Comparison of ENCODE assay signal across 8 cellular contexts in the genomic region with DNA sequence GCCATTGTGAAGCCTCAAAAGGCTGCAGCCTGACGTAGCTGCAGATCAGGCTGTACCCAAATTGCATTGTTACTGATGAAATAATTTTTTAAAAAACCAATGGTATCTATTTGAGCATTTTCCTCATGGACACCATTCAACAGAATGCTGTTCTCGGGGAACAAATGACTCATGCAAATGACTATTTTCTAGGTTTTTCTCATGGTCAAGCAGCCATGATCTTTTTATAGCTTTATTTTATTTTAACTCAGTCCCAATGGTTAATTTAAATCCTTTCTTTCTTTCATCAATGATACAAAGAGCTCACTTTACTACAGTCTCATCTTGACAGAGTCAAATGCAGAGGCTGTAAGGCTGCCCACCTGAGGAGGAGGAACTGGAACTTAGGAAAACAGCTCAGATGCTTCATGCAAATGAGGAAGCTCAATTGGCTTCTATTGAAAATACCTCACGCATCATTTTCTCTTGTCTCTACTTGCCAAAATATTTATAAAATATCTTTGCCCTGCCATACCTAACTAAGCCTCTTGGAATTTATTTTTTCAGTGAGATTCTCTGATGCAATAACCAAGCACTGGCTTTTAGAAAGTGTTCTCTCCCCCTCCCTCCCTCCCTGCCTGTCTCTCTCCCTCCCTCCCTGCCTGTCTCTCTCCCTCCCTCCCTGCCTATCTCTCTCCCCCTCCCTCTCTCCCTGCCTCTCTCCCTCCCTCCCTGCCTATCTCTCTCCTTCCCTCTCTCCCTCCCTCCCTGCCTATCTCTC.
DNase-seq lines count a peak whose midpoint lies in the region; ATAC-seq and TF ChIP-seq lines count a peak whose summit lies in the region.

No MANE protein-coding gene starts in this region.

- peak in 1 of 2 donors; percentile 33 for TF ChIP-seq CTCF in right atrium auricular region (IDR thresholded peaks at IDR 0.05)

- H3K36me3 ChIP-seq in right atrium auricular region (peaks cover 16% of the 10 kb centered on the region), aorta (ENCODE audit: control insufficient read depth in 1 of 2, insufficient read depth in 2 of 2, low read length in 1 of 2) (peaks cover 0 to 2% of the 10 kb centered on the region in 2 donors)

- H3K4me1 ChIP-seq in right atrium auricular region (peaks cover 0 to 45% of the 10 kb centered on the region in 2 donors), aorta (ENCODE audit: control insufficient read depth in 1 of 2, insufficient read depth in 2 of 2, low read length in 2 of 2) (peaks cover 3 to 11% of the 10 kb centered on the region in 2 donors)

- H3K9me3 ChIP-seq in right atrium auricular region (no peaks in the 10 kb centered on the region), aorta (ENCODE audit: control insufficient read depth, low read length) (no peaks in the 10 kb centered on the region)

- H3K27me3 ChIP-seq in right atrium auricular region, result no peaks in the 10 kb centered on the region
- H3K27me3 ChIP-seq in aorta (ENCODE audit: control insufficient read depth in 1 of 2, insufficient read depth in 2 of 2, low read length in 1 of 2), result no peaks in the 10 kb centered on the region

- WGBS in aorta, 2 donors, result 7 to 12% methylated on average over 3 of the region's 3 CpGs

- intact Hi-C loops in Right ventricle myocardium superior (cut with DNase I), result no loop called here
- intact Hi-C loops in aorta (cut with DNase I), result loop anchor here (10.0 kb wide), 2 partner anchors 76 to 294 kb away; no protein-coding TSS in a partner anchor

- DNase-seq in Right ventricle myocardium superior (no peak), right atrium auricular region (ENCODE audit: low spot score) (no peak), fibroblast of gingiva (ENCODE audit: low read depth) (peak; percentile 42), aorta (no peak), NCI-H1694 treated with DMSO at 0.1 percent for 48 hours (lab: John Stamatoyannopoulos, UW) (no peak), cerebellar cortex (ENCODE audit: low spot score) (no peak)

- peak overlapping the region in 1 of 2 donors; percentile 54 for H3K27ac ChIP-seq in right atrium auricular region
- H3K27ac ChIP-seq in aorta (ENCODE audit: low read depth in 1 of 2, low read length in 2 of 2), result peak overlapping the region in 1 of 2 donors; percentile 96

- ATAC-seq in Right ventricle myocardium superior (ENCODE audit: poor library complexity), result peak; percentile 64
- ATAC-seq in HG03520 (IDR thresholded peaks at IDR 0.05; ENCODE audit: unreplicated experiment), result peak; percentile 45
- peak; percentile 84 for ATAC-seq in aorta (ENCODE audit: low FRiP score)
- no peak for ATAC-seq in HG03457 (IDR thresholded peaks at IDR 0.05; ENCODE audit: unreplicated experiment)

- H3K4me3 ChIP-seq in right atrium auricular region (no peak overlapping the region), aorta (ENCODE audit: low read length in 2 of 2) (no peak overlapping the region)
